In genomic region chr18:26471027-26471426, GRCh38 we compare ENCODE assay signal across 19 cellular contexts.
DNase-seq lines count a peak whose midpoint lies in the region; ATAC-seq and TF ChIP-seq lines count a peak whose summit lies in the region.
"Had no signal": no experiment of that assay in that cellular context is flagged by ENCODE, and none has a peak within 500 bp of the region (broad histone marks: within the 10 kb centered on the region; RNA-seq: fewer than 3 reads in every experiment).

No MANE protein-coding gene starts in this region.

- no peak overlapping the region; the same call in 1 of the 2 replicates for H3K27ac Mint-ChIP-seq in GM23338
- H3K27ac Mint-ChIP-seq: activated CD8-positive, alpha-beta T cell treated with anti-CD3 and anti-CD28 coated beads for 36 hours; activated naive CD8-positive, alpha-beta T cell had no signal

- H3K4me3 ChIP-seq in AG10803 (ENCODE audit: low read length) (no peak overlapping the region), astrocyte of the spinal cord (ENCODE audit: low read depth, low read length) (no peak overlapping the region), tibial artery (no peak overlapping the region), GM23338 (no peak overlapping the region)
- H3K4me3 ChIP-seq: GM23248, pancreas, SK-N-MC, vagina had no signal

- no peak for ATAC-seq in GM23338
- ATAC-seq: activated CD8-positive, alpha-beta T cell treated with anti-CD3 and anti-CD28 coated beads for 36 hours; activated T-cell treated with anti-CD3 and anti-CD28 coated beads, Interleukin-2, amount 50 U/mL, for 4 hours; pancreas had no signal

- no peak overlapping the region for H3K4me3 Mint-ChIP-seq in GM23338
- H3K4me3 Mint-ChIP-seq: activated CD8-positive, alpha-beta T cell treated with anti-CD3 and anti-CD28 coated beads for 36 hours; activated naive CD8-positive, alpha-beta T cell; activated T-cell treated with anti-CD3 and anti-CD28 coated beads, Interleukin-2, amount 50 U/mL, for 4 hours; central memory CD8-positive, alpha-beta T cell had no signal

- peaks cover 9% of the 10 kb centered on the region for H3K4me1 Mint-ChIP-seq in GM23338
- H3K4me1 Mint-ChIP-seq: central memory CD8-positive, alpha-beta T cell had no signal

- H3K27me3 Mint-ChIP-seq in GM23338 (ENCODE audit: insufficient read depth, low read depth, poor library complexity), result no peaks in the 10 kb centered on the region
- H3K27me3 Mint-ChIP-seq: activated CD8-positive, alpha-beta T cell treated with anti-CD3 and anti-CD28 coated beads for 36 hours; activated naive CD8-positive, alpha-beta T cell; central memory CD8-positive, alpha-beta T cell had no signal

- H3K27ac ChIP-seq in tibial artery, result no peak overlapping the region
- H3K27ac ChIP-seq in GM23338 (ENCODE audit: low read depth), result no peak overlapping the region
- H3K27ac ChIP-seq: GM23248, pancreas, SK-N-MC, vagina had no signal

- in situ Hi-C loops in astrocyte of the spinal cord (cut with HindIII; ENCODE audit: low sequenced_read_pairs), result no loop called here
- in situ Hi-C loops in KBM-7 (cut with MboI; ENCODE audit: low pct_unique_long_range_greater_than_20kb, low sequenced_read_pairs), result no loop called here

- H3K9me2 ChIP-seq in GM23338 (ENCODE audit: insufficient read depth), result no peaks in the 10 kb centered on the region

- intact Hi-C loops in tibial artery (cut with DNase I; ENCODE audit: low total_unique reads), result no loop called here

- DNase-seq in AG10803 (ENCODE audit: low read depth), result peak; percentile 13
- peak; percentile 73 for DNase-seq in M059J (ENCODE audit: low read depth)
- DNase-seq in astrocyte of the spinal cord (ENCODE audit: low read depth, low spot score), result peak; percentile 69
- peak; percentile 76 for DNase-seq in kidney tubule cell (ENCODE audit: low spot score)
- no peak for DNase-seq in NCI-H510A treated with DMSO at 0.1 percent for 48 hours (lab: John Stamatoyannopoulos, UW)
- DNase-seq in tibial artery, result no peak
- DNase-seq in KBM-7, result no peak
- no peak for DNase-seq in GM23338 (ENCODE audit: low spot score)
- DNase-seq: activated CD8-positive, alpha-beta T cell treated with anti-CD3 and anti-CD28 coated beads for 36 hours; activated T-cell treated with anti-CD3 and anti-CD28 coated beads, Interleukin-2, amount 50 U/mL, for 4 hours; GDM1; GM23248; MV-4-11; NCI-H524; pancreas had no signal

- no peaks in the 10 kb centered on the region for H3K4me1 ChIP-seq in tibial artery
- peaks cover 6% of the 10 kb centered on the region; the same call in 1 of the 2 replicates for H3K4me1 ChIP-seq in GM23338 (ENCODE audit: insufficient read depth)
- H3K4me1 ChIP-seq: pancreas, vagina had no signal

- TF ChIP-seq CTCF in AG10803 (conservative IDR thresholded peaks at IDR 0.05; ENCODE audit: low read length) (no peak), astrocyte of the spinal cord (IDR thresholded peaks at IDR 0.05; ENCODE audit: low read depth, low read length) (no peak), tibial artery (IDR thresholded peaks at IDR 0.05) (no peak), GM23338 (conservative IDR thresholded peaks at IDR 0.05; ENCODE audit: low read depth in 2 of 2) (no peak)

- no peaks in the 10 kb centered on the region for H3K9me3 ChIP-seq in tibial artery
- H3K9me3 ChIP-seq: pancreas, vagina had no signal

- H3K9me3 Mint-ChIP-seq in GM23338, result no peaks in the 10 kb centered on the region; the same call in 2 of the 3 replicates
- H3K9me3 Mint-ChIP-seq: activated CD8-positive, alpha-beta T cell treated with anti-CD3 and anti-CD28 coated beads for 36 hours; activated T-cell treated with anti-CD3 and anti-CD28 coated beads, Interleukin-2, amount 50 U/mL, for 4 hours; central memory CD8-positive, alpha-beta T cell had no signal

- H3K27me3 ChIP-seq in tibial artery, result no peaks in the 10 kb centered on the region
- H3K27me3 ChIP-seq in GM23338 (ENCODE audit: insufficient read depth), result no peaks in the 10 kb centered on the region
- H3K27me3 ChIP-seq: pancreas, vagina had no signal

- H3K4me2 ChIP-seq in GM23338, result no peak overlapping the region

- no peaks in the 10 kb centered on the region for H4K20me1 ChIP-seq in GM23338 (replicated peaks; ENCODE audit: insufficient read depth)

- no peak overlapping the region for H2AFZ ChIP-seq in GM23338
- H2AFZ ChIP-seq: GM23248 had no signal

- H3K36me3 ChIP-seq in tibial artery (peaks cover 0 to 20% (median 15%) of the 10 kb centered on the region in 3 donors), GM23338 (ENCODE audit: insufficient read depth) (no peaks in the 10 kb centered on the region)
- H3K36me3 ChIP-seq: vagina had no signal

- H3K79me2 ChIP-seq in GM23338 (replicated peaks; ENCODE audit: insufficient read depth), result no peaks in the 10 kb centered on the region

- H3K36me3 Mint-ChIP-seq in GM23338 (ENCODE audit: low read depth), result no peaks in the 10 kb centered on the region

- no peaks in the 10 kb centered on the region for H3F3A ChIP-seq in GM23338 (replicated peaks; ENCODE audit: low read depth)

TF ChIP-seq in GM23338, 12 proteins besides CTCF, POLR2A, EP300 and RAD21:
- TF ChIP-seq ETS1 (IDR thresholded peaks at IDR 0.05) (no peak), JUNB (IDR thresholded peaks at IDR 0.05; ENCODE audit: unreplicated experiment) (no peak)

Comparison
In these comparisons a context has a peak if more than half of its experiments do, and no peak if none do; other contexts are left out.
1. DNase-seq: peak in AG10803 (single experiment), M059J (single experiment), astrocyte of the spinal cord (single experiment) and kidney tubule cell (single experiment); none in NCI-H510A treated with DMSO at 0.1 percent for 48 hours (single experiment), tibial artery (0 of 2), KBM-7 (single experiment) and GM23338 (single experiment).